ENCODE assay signal across 1 cellular context in genomic region chr22:36824655-36825054, GRCh38.
TF ChIP-seq lines count a peak whose summit lies in the region.

No MANE protein-coding gene starts in this region.

TF ChIP-seq in HEK293, 187 proteins besides CTCF, POLR2A, EP300 and RAD21 (continued from another document):
- TF ChIP-seq ZSCAN4 (tag by site-specific recombination; IDR thresholded peaks at IDR 0.05) (0 out of 2 replicates have a peak, but pooled peaks have one; percentile 15), ZNF248 (tag by site-specific recombination; IDR thresholded peaks at IDR 0.05) (0 out of 2 replicates have a peak, but pooled peaks have one; percentile 67), ZNF114 (tag by site-specific recombination; IDR thresholded peaks at IDR 0.05) (no peak), ZNF202 (tag by site-specific recombination; IDR thresholded peaks at IDR 0.05; ENCODE audit: borderline replicate concordance) (no peak), ZBTB7A (tag by site-specific recombination; IDR thresholded peaks at IDR 0.05; ENCODE audit: low read depth) (no peak), ZNF311 (tag by site-specific recombination; IDR thresholded peaks at IDR 0.05; ENCODE audit: borderline replicate concordance) (0 out of 2 replicates have a peak, but pooled peaks have one; percentile 55), ZBTB26 (tag by site-specific recombination; optimal IDR thresholded peaks at IDR 0.05) (peak; percentile 7), ZNF148 (tag by site-specific recombination; IDR thresholded peaks at IDR 0.05; ENCODE audit: borderline replicate concordance) (peak; percentile 67; the same call in 1 of the 2 replicates), ZNF580 (tag by site-specific recombination; IDR thresholded peaks at IDR 0.05) (no peak), ZBTB20 (tag by site-specific recombination; IDR thresholded peaks at IDR 0.05) (no peak)
